In genomic region chr17:74281799-74282198, GRCh38 we compare ENCODE assay signal across 31 cellular contexts. TPM values are rescaled to one million over a fixed set of nuclear protein-coding genes. Genes with fewer than 3 reads are reported as not detected.
A peak's percentile ranks its signal among the peaks of the same experiment; 100 is the strongest.
DNase-seq lines count a peak whose midpoint lies in the region; ATAC-seq, FAIRE-seq and TF ChIP-seq lines count a peak whose summit lies in the region.
"Had no signal": no experiment of that assay in that cellular context is flagged by ENCODE, and none has a peak within 500 bp of the region (broad histone marks: within the 10 kb centered on the region; RNA-seq: fewer than 3 reads in every experiment).

No MANE protein-coding gene starts in this region.

- no peak overlapping the region for H3K9ac ChIP-seq in GM12878 (ENCODE audit: control insufficient read depth, insufficient read depth, low read length)
- H3K9ac ChIP-seq: KMS-11 had no signal

- H4K20me1 ChIP-seq in GM12878 (ENCODE audit: control insufficient read depth, insufficient read depth), result no peaks in the 10 kb centered on the region

- TF ChIP-seq POLR2A in GM12878 (IDR thresholded peaks at IDR 0.05; ENCODE audit: low read depth, low read length), result no peak
- no peak for TF ChIP-seq POLR2A in thyroid gland (IDR thresholded peaks at IDR 0.05)

- H3K4me2 ChIP-seq in GM12878 (ENCODE audit: control insufficient read depth, insufficient read depth), result no peak overlapping the region
- H3K4me2 ChIP-seq: hepatocyte, KMS-11 had no signal

- H3K36me3 ChIP-seq in GM12878 (ENCODE audit: control insufficient read depth in 2 of 2, insufficient read depth in 2 of 2, low read length in 1 of 2), result no peaks in the 10 kb centered on the region
- no peaks in the 10 kb centered on the region for H3K36me3 ChIP-seq in thyroid gland
- H3K36me3 ChIP-seq: cardiac muscle cell, gastroesophageal sphincter had no signal

- H3K4me3 Mint-ChIP-seq in stimulated activated naive CD8-positive, alpha-beta T cell treated with anti-CD3 and anti-CD28 coated beads, Interleukin-15, Interleukin-2, amounts not matched to agents 100 ng/mL and 50 ng/mL, for 24 hours, result no peak overlapping the region
- no peak overlapping the region for H3K4me3 Mint-ChIP-seq in stimulated activated naive CD8-positive, alpha-beta T cell treated with anti-CD3 and anti-CD28 coated beads, Interleukin-15, amount 100 ng/mL, for 72 hours
- H3K4me3 Mint-ChIP-seq in T-helper 17 cell, result no peak overlapping the region
- H3K4me3 Mint-ChIP-seq: nephron progenitor cell had no signal

- TF ChIP-seq CTCF in GM12878 (IDR thresholded peaks at IDR 0.05 in 2 of 3, conservative IDR thresholded peaks at IDR 0.05 in 1 of 3; ENCODE audit: control insufficient read depth in 2 of 3, extremely low read depth in 1 of 3, insufficient read depth in 1 of 3, low read depth in 3 of 3, low read length in 3 of 3) (no peak), thyroid gland (IDR thresholded peaks at IDR 0.05) (no peak)

- RAD21 ChIA-PET in GM12878 (lab: Charles Lee; ENCODE audit: unreplicated experiment), result interaction anchor here (0.8 to 8.8 kb wide), 3 partner anchors 10 to 69 kb away, joined by 3 to 102 read pairs (median 10); partner anchors contain the start of gene TTYH2

- CTCF ChIA-PET in GM12878 (lab: Yijun Ruan, JAX), result interaction anchor here (0.6 to 3.5 kb wide), 9 partner anchors 12 to 715 kb away, joined by 3 to 18 read pairs (median 4); partner anchors contain the start of gene TTYH2

- in situ Hi-C loops in GM12878 (cut with MboI), result loop anchor here (25.0 kb wide), 1 partner anchor 1869 kb away; no protein-coding TSS in a partner anchor

- SMC1A ChIA-PET in GM12878 (lab: Charles Lee; ENCODE audit: uncharacterized antibody, unreplicated experiment), result interaction anchor here (0.9 to 10.6 kb wide), 2 partner anchors 15 to 76 kb away, joined by 3 to 101 read pairs; no protein-coding TSS in a partner anchor

- no peaks in the 10 kb centered on the region for H3K27me3 Mint-ChIP-seq in stimulated activated naive CD8-positive, alpha-beta T cell treated with anti-CD3 and anti-CD28 coated beads, Interleukin-15, Interleukin-2, amounts not matched to agents 100 ng/mL and 50 ng/mL, for 24 hours
- H3K27me3 Mint-ChIP-seq in stimulated activated naive CD8-positive, alpha-beta T cell treated with anti-CD3 and anti-CD28 coated beads, Interleukin-15, amount 100 ng/mL, for 72 hours, result no peaks in the 10 kb centered on the region
- H3K27me3 Mint-ChIP-seq in T-helper 17 cell, result no peaks in the 10 kb centered on the region
- H3K27me3 Mint-ChIP-seq: activated naive CD8-positive, alpha-beta T cell had no signal

- H2AFZ ChIP-seq in GM12878 (ENCODE audit: control insufficient read depth, low read depth, low read length), result no peak overlapping the region
- H2AFZ ChIP-seq: hepatocyte had no signal

- TF ChIP-seq RAD21 in GM12878 (IDR thresholded peaks at IDR 0.05; ENCODE audit: insufficient read depth, low read depth, low read length), result no peak

- H3K79me2 ChIP-seq in GM12878 (ENCODE audit: control insufficient read depth, insufficient read depth, low read length), result no peaks in the 10 kb centered on the region
- H3K79me2 ChIP-seq: hepatocyte had no signal

- H3K27ac ChIP-seq in GM12878 (ENCODE audit: control insufficient read depth, insufficient read depth) (peak overlapping the region; percentile 68), thyroid gland (no peak overlapping the region)
- H3K27ac ChIP-seq: C4-2B, cardiac muscle cell, gastroesophageal sphincter, KMS-11 had no signal

- no peak overlapping the region for H3K4me3 ChIP-seq in GM12878
- no peak overlapping the region for H3K4me3 ChIP-seq in thyroid gland (replicated peaks in 1 of 3)
- H3K4me3 ChIP-seq: cardiac muscle cell, gastroesophageal sphincter, hepatocyte had no signal

- H3K36me3 Mint-ChIP-seq in stimulated activated naive CD8-positive, alpha-beta T cell treated with anti-CD3 and anti-CD28 coated beads, Interleukin-15, Interleukin-2, amounts not matched to agents 100 ng/mL and 50 ng/mL, for 24 hours (ENCODE audit: low read depth), result no peaks in the 10 kb centered on the region
- H3K36me3 Mint-ChIP-seq in T-helper 17 cell (ENCODE audit: low read depth), result no peaks in the 10 kb centered on the region
- H3K36me3 Mint-ChIP-seq: activated naive CD8-positive, alpha-beta T cell had no signal

- intact Hi-C loops in GM12878 (cut with micrococcal nuclease; ENCODE audit: unreplicated experiment) (loop anchor here (5.0 kb wide), 1 partner anchor 69 kb away; the partner anchor contains the start of gene TTYH2), thyroid gland (cut with DNase I) (no loop called here)

- peak overlapping the region; percentile 98 for H3K27ac Mint-ChIP-seq in stimulated activated naive CD8-positive, alpha-beta T cell treated with anti-CD3 and anti-CD28 coated beads, Interleukin-15, Interleukin-2, amounts not matched to agents 100 ng/mL and 50 ng/mL, for 24 hours
- H3K27ac Mint-ChIP-seq in stimulated activated naive CD8-positive, alpha-beta T cell treated with anti-CD3 and anti-CD28 coated beads, Interleukin-15, amount 100 ng/mL, for 72 hours, result no peak overlapping the region
- peak overlapping the region; percentile 96 for H3K27ac Mint-ChIP-seq in T-helper 17 cell
- H3K27ac Mint-ChIP-seq: nephron progenitor cell had no signal

- H3K9me3 Mint-ChIP-seq in stimulated activated naive CD8-positive, alpha-beta T cell treated with anti-CD3 and anti-CD28 coated beads, Interleukin-15, Interleukin-2, amounts not matched to agents 100 ng/mL and 50 ng/mL, for 24 hours, result no peaks in the 10 kb centered on the region
- H3K9me3 Mint-ChIP-seq in stimulated activated naive CD8-positive, alpha-beta T cell treated with anti-CD3 and anti-CD28 coated beads, Interleukin-15, amount 100 ng/mL, for 72 hours, result no peaks in the 10 kb centered on the region
- H3K9me3 Mint-ChIP-seq: nephron progenitor cell had no signal

- H3K4me1 Mint-ChIP-seq in stimulated activated naive CD8-positive, alpha-beta T cell treated with anti-CD3 and anti-CD28 coated beads, Interleukin-15, Interleukin-2, amounts not matched to agents 100 ng/mL and 50 ng/mL, for 24 hours (ENCODE audit: low read depth), result peaks cover 58% of the 10 kb centered on the region
- H3K4me1 Mint-ChIP-seq in stimulated activated naive CD8-positive, alpha-beta T cell treated with anti-CD3 and anti-CD28 coated beads, Interleukin-15, amount 100 ng/mL, for 72 hours, result peaks cover 60% of the 10 kb centered on the region
- peaks cover 29% of the 10 kb centered on the region for H3K4me1 Mint-ChIP-seq in T-helper 17 cell

- H3K4me1 ChIP-seq in GM12878 (ENCODE audit: control insufficient read depth, insufficient read depth, low read length), result peaks cover 21% of the 10 kb centered on the region
- peaks cover 0 to 8% of the 10 kb centered on the region in 2 donors for H3K4me1 ChIP-seq in thyroid gland

- 81% methylated on average over 17 of the region's 20 CpGs for WGBS in GM12878 (ENCODE audit: insufficient coverage, insufficient replicate concordance, low lambda C conversion rate, missing lambda C conversion rate)
- whole genome bisulfite sequencing in thyroid gland, 2 donors, result 87 to 95% methylated on average over 6 to 8 of the region's 20 CpGs

- FAIRE-seq in GM12878 (lab: Jason Lieb, UNC), result no peak
- FAIRE-seq: astrocyte, colon, H54 had no signal

- BruUV-seq in GM12878 (replicated peaks; lab: Mats Ljungman, UMichigan), result no TSS peak

- DNase-seq in stimulated activated naive CD8-positive, alpha-beta T cell treated with anti-CD3 and anti-CD28 coated beads, Interleukin-15, amount 100 ng/mL, for 72 hours, result no peak
- DNase-seq in T-helper 17 cell (no peak), GM12878 (ENCODE audit: low read depth, low spot score) (no peak), thyroid gland (peak; percentile 55 to 72), retina (no peak), SIG-M5 (lab: John Stamatoyannopoulos, UW) (no peak)
- DNase-seq: activated CD4-positive, alpha-beta T cell treated with anti-CD3 and anti-CD28 coated beads for 1 hour; left colon; MM.1S; NCI-H1105 treated with DMSO at 0.1 percent for 48 hours; NCI-H2029; NCI-H510A treated with DMSO at 0.1 percent for 48 hours; nephron progenitor cell; stimulated activated CD4-positive, alpha-beta T cell treated with anti-CD3 and anti-CD28 coated beads, Interleukin-4, amount 100 ng/mL, for 4 hours had no signal

- H3K9me3 ChIP-seq in T-helper 17 cell (ENCODE audit: control insufficient read depth, low read length, poor library complexity, severe bottlenecking) (no peaks in the 10 kb centered on the region), GM12878 (replicated peaks; ENCODE audit: control insufficient read depth, insufficient read depth, low read length) (no peaks in the 10 kb centered on the region; the same call in 2 of the 3 replicates), thyroid gland (no peaks in the 10 kb centered on the region)
- H3K9me3 ChIP-seq: gastroesophageal sphincter had no signal

- TF ChIP-seq EP300 in GM12878 (IDR thresholded peaks at IDR 0.05; ENCODE audit: borderline replicate concordance in 1 of 2, control insufficient read depth in 1 of 2, low read depth in 2 of 2, low read length in 2 of 2), result no peak

- POLR2A ChIA-PET in GM12878 (lab: Charles Lee), result no interaction called here

- H3K27me3 ChIP-seq in GM12878 (replicated peaks in 1 of 2; ENCODE audit: control insufficient read depth in 2 of 2, insufficient read depth in 2 of 2, low read length in 1 of 2) (no peaks in the 10 kb centered on the region), thyroid gland (no peaks in the 10 kb centered on the region)
- H3K27me3 ChIP-seq: cardiac muscle cell, hepatocyte had no signal

- no peak for ATAC-seq in stimulated activated naive CD8-positive, alpha-beta T cell treated with anti-CD3 and anti-CD28 coated beads, Interleukin-15, amount 100 ng/mL, for 72 hours
- ATAC-seq in T-helper 17 cell (no peak), GM12878 (no peak), GM21737 (IDR thresholded peaks at IDR 0.05; ENCODE audit: unreplicated experiment) (no peak)
- ATAC-seq: gastroesophageal sphincter, left colon had no signal

RNA-seq across cellular contexts. Expression of gene DNAI2, which starts 7.8 kb away (rescaled TPM):
- total RNA-seq in T-helper 17 cell (1 to 10 TPM; 4.1 to 4.2 TPM), GM12878 (2014; rRNA removed) (0.06 TPM in 1 of 2 replicates, not detected in the other), GM12878 (2014; rRNA removed; fragmentation: Illumina TruSeq; extraction: Trizol) (0.13 and 0.14 TPM in 2 replicates), GM12878 (2021) (0.15 and 0.21 TPM in 2 replicates), thyroid gland (under 1 TPM in 1 of 4 donors, not detected in 3; 0.13 TPM)
- total RNA-seq in GM12878 (2013; cell fraction: nucleolus; rRNA removed), result 3.2 and 3.4 TPM in 2 replicates
- polyA plus RNA-seq in GM12878 (2011; ENCODE audit: low read depth), result 0.20 TPM
- polyA plus RNA-seq in GM12878 (2011; rRNA removed) (1.0 and 1.8 TPM in 2 replicates), GM12878 (2014; fragmentation: Illumina TruSeq; extraction: Trizol) (0.10 TPM in 1 of 2 replicates, not detected in the other), GM12878 (2014; fragmentation: Nextera tagmentation; extraction: Ambion mirVana) (under 1 TPM; 0.04 to 0.08 TPM), GM12878 (2014; rRNA removed) (0.06 and 0.14 TPM in 2 replicates), GM12878 (2016; fragmentation: Nextera tagmentation; extraction: Ambion mirVana) (under 1 TPM; 0.13 to 0.19 TPM)
- 0.90 and 1.6 TPM in 2 replicates for polyA plus RNA-seq in GM12878 (2011; cell fraction: cytosol; rRNA removed)
- polyA plus RNA-seq in GM12878 (2011; cell fraction: nucleus; rRNA removed), result 6.5 and 10.4 TPM in 2 replicates
- 0.08 and 0.44 TPM in 2 replicates for polyA plus RNA-seq in GM12878 (2012)
- polyA minus RNA-seq in GM12878 (2011; rRNA and poly(A)+ RNA removed), result 0.73 and 0.93 TPM in 2 replicates
- 0.62 TPM in 1 of 2 replicates, not detected in the other for polyA minus RNA-seq in GM12878 (2011; cell fraction: cytosol; rRNA and poly(A)+ RNA removed)
- 1.5 and 2.1 TPM in 2 replicates for polyA minus RNA-seq in GM12878 (2011; cell fraction: nucleus; rRNA and poly(A)+ RNA removed)
- total RNA-seq: astrocyte, cardiac muscle cell, Daoy, gastroesophageal sphincter, hepatocyte, left colon, lung microvascular endothelial cell, osteocyte, RPMI7951, SK-MEL-5, urinary bladder had no signal
- polyA plus RNA-seq: cardiac muscle cell, hepatocyte had no signal

RNA-seq across cellular contexts. Expression of gene KIF19, which starts 44.2 kb away (rescaled TPM):
- total RNA-seq in T-helper 17 cell, result 1 to 10 TPM; 2.3 to 2.8 TPM
- total RNA-seq in GM12878 (2013; cell fraction: nucleolus; rRNA removed), result not detected in 2 replicates
- total RNA-seq in GM12878 (2014; rRNA removed), result 0.06 TPM in 1 of 2 replicates, not detected in the other
- total RNA-seq in GM12878 (2014; rRNA removed; fragmentation: Illumina TruSeq; extraction: Trizol), result not detected in 2 replicates
- not detected in 2 replicates for total RNA-seq in GM12878 (2021)
- polyA plus RNA-seq in GM12878 (2011; ENCODE audit: low read depth), result not detected
- polyA plus RNA-seq in GM12878 (2011; rRNA removed), result 0.07 TPM in 1 of 2 replicates, not detected in the other
- 0.05 and 0.06 TPM in 2 replicates for polyA plus RNA-seq in GM12878 (2011; cell fraction: cytosol; rRNA removed)
- polyA plus RNA-seq in GM12878 (2011; cell fraction: nucleus; rRNA removed), result 0.15 and 0.24 TPM in 2 replicates
- polyA plus RNA-seq in GM12878 (2012), result 0.04 and 0.07 TPM in 2 replicates
- not detected in 2 replicates for polyA plus RNA-seq in GM12878 (2014; fragmentation: Illumina TruSeq; extraction: Trizol)
- not detected for polyA plus RNA-seq in GM12878 (2014; fragmentation: Nextera tagmentation; extraction: Ambion mirVana)
- polyA plus RNA-seq in GM12878 (2014; rRNA removed), result 0.03 TPM in 1 of 2 replicates, not detected in the other
- not detected for polyA plus RNA-seq in GM12878 (2016; fragmentation: Nextera tagmentation; extraction: Ambion mirVana)
- polyA minus RNA-seq in GM12878 (2011; rRNA and poly(A)+ RNA removed), result 0.15 TPM in 1 of 2 replicates, not detected in the other
- not detected in 2 replicates for polyA minus RNA-seq in GM12878 (2011; cell fraction: cytosol; rRNA and poly(A)+ RNA removed)
- polyA minus RNA-seq in GM12878 (2011; cell fraction: nucleus; rRNA and poly(A)+ RNA removed), result 0.24 TPM in 1 of 2 replicates, not detected in the other
- 1 to 10 TPM in 3 of 4 donors, under 1 TPM in 1; 0.94 to 7.7 (median 2.2) TPM for total RNA-seq in thyroid gland
- total RNA-seq: astrocyte, Daoy, osteocyte, RPMI7951 had no signal
- polyA plus RNA-seq: cardiac muscle cell had no signal

Comparison
In these comparisons a context has a peak if more than half of its experiments do, and no peak if none do; other contexts are left out.
1. H3K27ac Mint-ChIP-seq: peak in stimulated activated naive CD8-positive, alpha-beta T cell treated with anti-CD3 and anti-CD28 coated beads, Interleukin-15, Interleukin-2, amounts not matched to agents 100 ng/mL and 50 ng/mL, for 24 hours (single experiment) and T-helper 17 cell (single experiment); none in stimulated activated naive CD8-positive, alpha-beta T cell treated with anti-CD3 and anti-CD28 coated beads, Interleukin-15, amount 100 ng/mL, for 72 hours (0 of 2).
2. DNase-seq: peak in thyroid gland (2 of 2); none in stimulated activated naive CD8-positive, alpha-beta T cell treated with anti-CD3 and anti-CD28 coated beads, Interleukin-15, amount 100 ng/mL, for 72 hours (0 of 2), T-helper 17 cell (0 of 3), GM12878 (single experiment), retina (single experiment) and SIG-M5 (single experiment).